ENCODE assay signal across 1 cellular context in the genomic region with DNA sequence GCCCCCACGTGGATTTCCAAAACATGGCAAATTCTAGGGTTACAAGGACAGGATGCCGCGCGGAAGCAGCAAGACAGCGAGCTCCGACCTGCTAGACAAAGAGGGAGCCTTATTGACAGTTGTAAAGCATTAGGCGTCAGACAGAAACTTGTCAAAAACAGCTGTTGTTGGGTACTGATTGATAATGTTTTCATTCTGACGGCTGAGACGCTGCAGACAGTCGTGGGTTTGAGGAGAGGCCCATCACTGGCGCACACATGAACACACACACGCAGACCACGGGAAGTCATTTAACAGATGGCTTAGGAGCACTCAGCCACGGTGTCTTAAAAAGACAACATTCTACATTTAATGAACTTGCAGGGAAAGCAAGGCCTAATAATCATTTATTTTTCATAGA.
TF ChIP-seq lines count a peak whose summit lies in the region.

No MANE protein-coding gene starts in this region.

TF ChIP-seq in H1, 55 proteins besides CTCF, POLR2A, EP300 and RAD21:
- TF ChIP-seq EGR1 (IDR thresholded peaks at IDR 0.05; ENCODE audit: borderline replicate concordance, low read depth, low read length): no peak
- TF ChIP-seq SIN3A (conservative IDR thresholded peaks at IDR 0.05 in 1 of 2, IDR thresholded peaks at IDR 0.05 in 1 of 2; ENCODE audit: low read depth in 1 of 2, low read length in 2 of 2): peak; percentile 51 to 63; a peak in 1 of 4 replicates
- no peak for TF ChIP-seq SIRT6 (IDR thresholded peaks at IDR 0.05; ENCODE audit: low read length)
TF ChIP-seq in H1: peak in this region for 1.
